In the genomic region with DNA sequence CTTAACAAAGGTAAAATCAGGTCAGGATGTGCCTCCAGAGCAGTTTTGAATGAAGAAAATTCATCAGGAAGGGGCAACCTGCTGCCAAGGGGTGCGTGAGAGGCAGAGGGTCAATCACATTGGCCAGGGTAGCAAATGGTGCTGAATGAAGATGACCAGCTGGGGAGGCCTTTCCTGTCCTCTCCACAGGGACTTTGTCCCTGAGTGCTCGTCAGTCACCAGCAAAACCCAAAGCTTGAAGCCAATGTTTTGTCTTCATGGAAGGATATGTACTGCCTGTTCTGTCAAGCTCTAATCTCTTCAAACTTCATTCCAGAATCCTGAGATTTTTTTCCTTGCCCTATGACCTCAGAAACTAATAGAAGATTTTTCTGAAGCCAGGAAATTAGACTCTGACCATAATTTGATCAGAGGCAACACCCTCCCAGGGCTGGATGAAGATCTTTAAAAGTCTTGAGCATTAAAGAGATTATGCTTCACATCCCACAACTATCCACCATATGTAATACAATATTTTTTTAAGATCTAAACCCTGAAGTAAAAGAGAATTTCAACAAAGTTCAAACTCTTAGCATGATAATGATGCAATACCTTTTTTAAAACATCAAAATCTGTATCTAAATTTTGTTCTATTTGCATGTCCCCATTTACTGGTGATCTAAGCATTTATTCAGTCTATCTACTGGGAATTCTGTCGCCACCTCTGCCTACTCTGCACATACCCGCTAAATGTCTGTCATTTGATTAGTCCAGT, we compare ENCODE assay signal across 26 cellular contexts.
A peak's percentile ranks its signal among the peaks of the same experiment; 100 is the strongest.
DNase-seq lines count a peak whose midpoint lies in the region; ATAC-seq, FAIRE-seq and TF ChIP-seq lines count a peak whose summit lies in the region.
"Had no signal": no experiment of that assay in that cellular context is flagged by ENCODE, and none has a peak within 500 bp of the region (broad histone marks: within the 10 kb centered on the region; RNA-seq: fewer than 3 reads in every experiment).

No MANE protein-coding gene starts in this region.

- no peak overlapping the region for H3K14ac ChIP-seq in mesenchymal stem cell (ENCODE audit: low read length in 2 of 2)

- ATAC-seq in HepG2 (no peak), right lobe of liver (no peak), upper lobe of right lung (peak; percentile 47), GM19467 (IDR thresholded peaks at IDR 0.05; ENCODE audit: unreplicated experiment) (no peak)
- no peak for ATAC-seq in naive thymus-derived CD8-positive, alpha-beta T cell
- ATAC-seq: activated CD8-positive, alpha-beta memory T cell treated with anti-CD3 and anti-CD28 coated beads, Interleukin-2, amount 10 ng/mL, durations not matched to agents 7 days and 5 days; SK-N-SH treated with all-trans-retinoic acid at 6 μM for 48 hours had no signal

- peak overlapping the region; percentile 57 for H2BK120ac ChIP-seq in mesenchymal stem cell (ENCODE audit: low read depth, low read length)

- H2AFZ ChIP-seq in HepG2 (ENCODE audit: low read length), result no peak overlapping the region
- H2AFZ ChIP-seq in mesenchymal stem cell (ENCODE audit: low read depth, low read length), result peak overlapping the region; percentile 42
- H2AFZ ChIP-seq: neural progenitor cell had no signal

- TF ChIP-seq RAD21 in HepG2 (CRISPR knock-in tag; IDR thresholded peaks at IDR 0.05), result no peak

- H3K79me1 ChIP-seq in mesenchymal stem cell (replicated peaks; ENCODE audit: low read length, poor library complexity, severe bottlenecking), result no peaks in the 10 kb centered on the region

- H3K9me3 Mint-ChIP-seq in naive thymus-derived CD8-positive, alpha-beta T cell, result peaks cover 10 to 37% (median 25%) of the 10 kb centered on the region in 9 donors

- H3K4me1 Mint-ChIP-seq in naive thymus-derived CD8-positive, alpha-beta T cell, result no peaks in the 10 kb centered on the region
- H3K4me1 Mint-ChIP-seq: activated naive CD4-positive, alpha-beta T cell treated with anti-CD3 and anti-CD28 coated beads, Interleukin-2, amount 50 U/mL, for 24 hours; central memory CD8-positive, alpha-beta T cell; neural progenitor cell had no signal

- H3K27ac Mint-ChIP-seq in naive thymus-derived CD8-positive, alpha-beta T cell, result no peak overlapping the region
- H3K27ac Mint-ChIP-seq: activated CD4-positive, alpha-beta T cell treated with anti-CD3 and anti-CD28 coated beads, Interleukin-2, amount 10 ng/mL, durations not matched to agents 7 days and 5 days; activated CD8-positive, alpha-beta memory T cell treated with anti-CD3 and anti-CD28 coated beads, Interleukin-2, amount 10 ng/mL, durations not matched to agents 7 days and 5 days; activated naive CD4-positive, alpha-beta T cell treated with anti-CD3 and anti-CD28 coated beads, Interleukin-2, amount 50 U/mL, for 24 hours; neural progenitor cell; stimulated activated naive CD8-positive, alpha-beta T cell treated with anti-CD3 and anti-CD28 coated beads, Interleukin-15, Interleukin-2, amounts not matched to agents 100 ng/mL and 50 ng/mL, for 24 hours; T-helper 2 cell treated with Interferon-gamma antibody and Interleukin-4, amounts not matched to agents 5 μg/mL and 100 μg/mL, for 36 hours had no signal

- H3K4me3 ChIP-seq in HepG2 (replicated peaks in 1 of 3; ENCODE audit: insufficient read depth in 1 of 3, low read depth in 2 of 3, low read length in 3 of 3) (no peak overlapping the region), right lobe of liver (no peak overlapping the region), fibroblast of the aortic adventitia (ENCODE audit: low read depth, low read length) (no peak overlapping the region), mesenchymal stem cell (ENCODE audit: insufficient read depth in 1 of 2, low read depth in 1 of 2, low read length in 2 of 2) (no peak overlapping the region), upper lobe of right lung (no peak overlapping the region)
- H3K4me3 ChIP-seq: neural progenitor cell, prostate gland, upper lobe of left lung had no signal

- H3K4ac ChIP-seq in mesenchymal stem cell (ENCODE audit: low read depth in 1 of 2, low read length in 2 of 2), result peak overlapping the region; percentile 69 to 70

- H4K20me1 ChIP-seq in HepG2 (ENCODE audit: insufficient read depth, low read length), result no peaks in the 10 kb centered on the region

- H3K18ac ChIP-seq in mesenchymal stem cell (ENCODE audit: low read depth in 1 of 2, low read length in 2 of 2), result peak overlapping the region; percentile 62 to 72

- CTCF ChIA-PET in HepG2 (lab: Yijun Ruan, JAX; ENCODE audit: low intra/inter-chr PET ratio, low total read pairs), result no interaction called here

- H3K4me1 ChIP-seq in HepG2 (ENCODE audit: insufficient read depth, low read length), result peaks cover 17% of the 10 kb centered on the region
- no peaks in the 10 kb centered on the region for H3K4me1 ChIP-seq in right lobe of liver
- peaks cover 1% of the 10 kb centered on the region for H3K4me1 ChIP-seq in mesenchymal stem cell (ENCODE audit: control insufficient read depth, insufficient read depth, low read depth, low read length)
- peaks cover 5% of the 10 kb centered on the region for H3K4me1 ChIP-seq in upper lobe of right lung
- H3K4me1 ChIP-seq: BE2C, neural progenitor cell, prostate gland had no signal

- H3K27me3 Mint-ChIP-seq in naive thymus-derived CD8-positive, alpha-beta T cell, result peaks cover 0 to 3% (median 1%) of the 10 kb centered on the region in 5 donors
- H3K27me3 Mint-ChIP-seq: activated CD8-positive, alpha-beta memory T cell treated with anti-CD3 and anti-CD28 coated beads, Interleukin-2, amount 10 ng/mL, durations not matched to agents 7 days and 5 days had no signal

- POLR2A ChIA-PET in HepG2 (lab: Yijun Ruan, JAX), result no interaction called here
- POLR2A ChIA-PET in naive thymus-derived CD8-positive, alpha-beta T cell (lab: Charles Lee), result no interaction called here

- in situ Hi-C loops in HepG2 (cut with HindIII; ENCODE audit: extremely low pct_ligation_motif_present, low pct_unique_long_range_greater_than_20kb), result no loop called here

- FAIRE-seq in HepG2 (lab: Jason Lieb, UNC), result no peak
- FAIRE-seq in GM12892 (lab: Jason Lieb, UNC), result no peak
- FAIRE-seq: small intestine had no signal

- no peak overlapping the region for H3K4me3 Mint-ChIP-seq in naive thymus-derived CD8-positive, alpha-beta T cell
- H3K4me3 Mint-ChIP-seq: activated CD4-positive, alpha-beta T cell treated with anti-CD3 and anti-CD28 coated beads, Interleukin-2, amount 10 ng/mL, durations not matched to agents 7 days and 5 days; activated CD8-positive, alpha-beta memory T cell treated with anti-CD3 and anti-CD28 coated beads, Interleukin-2, amount 10 ng/mL, durations not matched to agents 7 days and 5 days; activated naive CD4-positive, alpha-beta T cell treated with anti-CD3 and anti-CD28 coated beads, Interleukin-2, amount 50 U/mL, for 24 hours; central memory CD8-positive, alpha-beta T cell; neural progenitor cell; stimulated activated naive CD8-positive, alpha-beta T cell treated with anti-CD3 and anti-CD28 coated beads, Interleukin-15, Interleukin-2, amounts not matched to agents 100 ng/mL and 50 ng/mL, for 24 hours; T-helper 2 cell treated with Interferon-gamma antibody and Interleukin-4, amounts not matched to agents 5 μg/mL and 100 μg/mL, for 36 hours had no signal

- H3K9ac ChIP-seq in HepG2 (ENCODE audit: insufficient read depth, low read depth, low read length) (no peak overlapping the region), mesenchymal stem cell (ENCODE audit: low read length) (peak overlapping the region; percentile 54)
- H3K9ac ChIP-seq: neural progenitor cell had no signal

- 56% methylated on average over 4 of the region's 4 CpGs for WGBS in HepG2 (ENCODE audit: low lambda C conversion rate)
- WGBS in right lobe of liver (ENCODE audit: insufficient coverage, low coverage, low lambda C conversion rate, missing lambda C conversion rate), result 83% methylated on average over 3 of the region's 4 CpGs
- WGBS in mesenchymal stem cell, result 97% methylated on average over 4 of the region's 4 CpGs

- H2BK12ac ChIP-seq in mesenchymal stem cell (ENCODE audit: low read length in 2 of 2), result peak overlapping the region; percentile 28 to 94

- H3K4me2 ChIP-seq in HepG2 (ENCODE audit: low read depth, low read length) (no peak overlapping the region), mesenchymal stem cell (ENCODE audit: low read length, poor library complexity, severe bottlenecking) (no peak overlapping the region)
- H3K4me2 ChIP-seq: neural progenitor cell had no signal

- no peak for TF ChIP-seq POLR2A in HepG2 (IDR thresholded peaks at IDR 0.05; ENCODE audit: insufficient read depth in 1 of 2, low read depth in 2 of 2, low read length in 2 of 2)
- no peak for TF ChIP-seq POLR2A in right lobe of liver (IDR thresholded peaks at IDR 0.05)
- TF ChIP-seq POLR2A in GM12892 (IDR thresholded peaks at IDR 0.05; ENCODE audit: low read depth, low read length), result no peak

- H3K27ac ChIP-seq in HepG2 (ENCODE audit: extremely low read length, insufficient read depth, low read length) (no peak overlapping the region), right lobe of liver (no peak overlapping the region), mesenchymal stem cell (ENCODE audit: low read length, poor library complexity, severe bottlenecking) (peak overlapping the region; percentile 15), upper lobe of right lung (no peak overlapping the region)
- H3K27ac ChIP-seq: HL-60, neural progenitor cell, upper lobe of left lung, VCaP had no signal

- intact Hi-C loops in HepG2 (cut with micrococcal nuclease; ENCODE audit: unreplicated experiment) (no loop called here), right lobe of liver (cut with DNase I) (no loop called here), upper lobe of right lung (cut with DNase I) (no loop called here)

- TF ChIP-seq EP300 in HepG2 (IDR thresholded peaks at IDR 0.05; ENCODE audit: low read depth in 2 of 2, low read length in 2 of 2) (no peak), HepG2 (CRISPR knock-in tag; IDR thresholded peaks at IDR 0.05; ENCODE audit: borderline replicate concordance) (no peak)

- H3K27me3 ChIP-seq in HepG2 (ENCODE audit: control insufficient read depth in 1 of 2, insufficient read depth in 2 of 2, low read length in 2 of 2) (no peaks in the 10 kb centered on the region), right lobe of liver (no peaks in the 10 kb centered on the region), mesenchymal stem cell (ENCODE audit: control insufficient read depth in 1 of 2, insufficient read depth in 1 of 2, low read length in 2 of 2) (no peaks in the 10 kb centered on the region), upper lobe of right lung (no peaks in the 10 kb centered on the region)
- H3K27me3 ChIP-seq: BE2C, neural progenitor cell, upper lobe of left lung had no signal

- peaks cover 0 to 14% (median 11%) of the 10 kb centered on the region in 3 donors for H3K36me3 Mint-ChIP-seq in naive thymus-derived CD8-positive, alpha-beta T cell
- H3K36me3 Mint-ChIP-seq: neural progenitor cell had no signal

- peaks cover 20% of the 10 kb centered on the region for H3K9me3 ChIP-seq in HepG2 (ENCODE audit: low read length)
- H3K9me3 ChIP-seq in right lobe of liver, result peaks cover 0 to 10% (median 0%) of the 10 kb centered on the region in 4 donors
- H3K9me3 ChIP-seq in mesenchymal stem cell (ENCODE audit: control insufficient read depth, low read length), result peaks cover 44% of the 10 kb centered on the region
- peaks cover 10% of the 10 kb centered on the region for H3K9me3 ChIP-seq in upper lobe of right lung
- H3K9me3 ChIP-seq: BE2C, prostate gland had no signal

- peak overlapping the region; percentile 36 for H4K8ac ChIP-seq in mesenchymal stem cell (ENCODE audit: low read length)

- TF ChIP-seq CTCF in HepG2 (CRISPR knock-in tag; IDR thresholded peaks at IDR 0.05) (no peak), right lobe of liver (IDR thresholded peaks at IDR 0.05) (no peak), fibroblast of the aortic adventitia (IDR thresholded peaks at IDR 0.05; ENCODE audit: insufficient read depth, low read length) (no peak), upper lobe of right lung (IDR thresholded peaks at IDR 0.05) (no peak)

- no peak overlapping the region for H2BK15ac ChIP-seq in mesenchymal stem cell (ENCODE audit: low read depth, poor library complexity, severe bottlenecking)

- no TSS peak for BruUV-seq in HepG2 (replicated peaks; lab: Mats Ljungman, UMichigan)

- H4K91ac ChIP-seq in mesenchymal stem cell (ENCODE audit: low read length), result peak overlapping the region; percentile 89

- no peaks in the 10 kb centered on the region for H3K36me3 ChIP-seq in HepG2 (replicated peaks in 1 of 2; ENCODE audit: control insufficient read depth in 1 of 2, insufficient read depth in 2 of 2, low read length in 2 of 2)
- H3K36me3 ChIP-seq in right lobe of liver, result no peaks in the 10 kb centered on the region
- no peaks in the 10 kb centered on the region for H3K36me3 ChIP-seq in mesenchymal stem cell (ENCODE audit: control insufficient read depth in 1 of 2, insufficient read depth in 2 of 2, low read depth in 1 of 2, low read length in 2 of 2)
- H3K36me3 ChIP-seq in upper lobe of right lung, result no peaks in the 10 kb centered on the region
- H3K36me3 ChIP-seq: BE2C, neural progenitor cell, prostate gland, upper lobe of left lung had no signal

- H3K79me2 ChIP-seq in HepG2 (ENCODE audit: insufficient read depth, low read length), result no peaks in the 10 kb centered on the region

- DNase-seq in HepG2 (ENCODE audit: low spot score) (no peak), right lobe of liver (no peak), fibroblast of the aortic adventitia (ENCODE audit: low read depth) (peak; percentile 53), mesenchymal stem cell (no peak), upper lobe of right lung (no peak), GM12892 (ENCODE audit: insufficient read length) (no peak)
- DNase-seq in naive thymus-derived CD8-positive, alpha-beta T cell, result no peak
- DNase-seq: activated CD4-positive, alpha-beta T cell treated with anti-CD3 and anti-CD28 coated beads, Interleukin-2, amount 10 ng/mL, durations not matched to agents 7 days and 5 days; activated CD8-positive, alpha-beta memory T cell treated with anti-CD3 and anti-CD28 coated beads, Interleukin-2, amount 10 ng/mL, durations not matched to agents 7 days and 5 days; COR-L47; H7; NCI-H1417 treated with DMSO at 0.1 percent for 48 hours; NCI-H510A treated with DMSO at 0.1 percent for 48 hours; small intestine had no signal

- H3K23ac ChIP-seq in mesenchymal stem cell (ENCODE audit: low read length in 2 of 2), result no peak overlapping the region

- H2AK5ac ChIP-seq in mesenchymal stem cell (ENCODE audit: low read length, severe bottlenecking), result no peak overlapping the region

- no peak overlapping the region for H2BK5ac ChIP-seq in mesenchymal stem cell (ENCODE audit: low read depth, low read length, poor library complexity, severe bottlenecking)
